8 cellular contexts compared by ENCODE assay signal in the genomic region with DNA sequence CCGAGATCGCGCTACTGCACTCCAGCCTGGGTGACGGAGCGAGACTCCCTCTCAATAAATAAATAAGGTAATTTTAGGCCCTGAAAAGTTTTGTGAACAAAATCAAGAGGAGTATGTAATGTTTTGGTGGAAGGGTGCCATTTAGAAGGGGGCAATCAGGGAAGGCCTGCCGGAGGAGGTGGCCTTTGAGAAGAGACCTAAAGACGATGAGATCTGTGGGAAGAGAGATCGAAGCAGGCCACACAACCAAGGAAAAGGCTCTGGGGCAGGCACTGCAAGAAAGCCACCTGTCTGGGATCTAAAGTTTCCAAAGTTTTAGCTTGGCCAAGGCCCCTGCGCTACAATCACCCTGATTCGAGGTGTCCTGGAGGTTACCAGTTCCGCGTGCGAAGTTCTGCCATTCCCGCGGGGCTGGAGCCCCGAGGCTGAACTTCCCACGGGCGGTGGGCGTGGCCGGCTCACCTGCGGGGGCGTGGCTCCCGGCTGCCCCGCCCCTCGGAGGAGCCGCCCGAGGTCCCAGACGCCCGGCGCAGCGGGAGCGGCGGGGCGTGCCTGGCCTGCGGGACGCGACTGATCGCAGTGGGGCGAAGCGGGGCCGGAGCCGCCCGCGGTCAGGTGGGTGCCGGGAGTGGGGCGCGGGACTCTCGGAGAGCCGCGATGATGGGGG. TPM values are rescaled to one million over a fixed set of nuclear protein-coding genes. Genes with fewer than 3 reads are reported as not detected.
DNase-seq lines count a peak whose midpoint lies in the region; TF ChIP-seq lines count a peak whose summit lies in the region.

Gene KLC3, plus strand, starts transcription at position 519 of the 667 bp plus-strand sequence. CDS start 4,792 bp downstream, outside the sequence.

- peaks cover 0 to 77% (median 26%) of the 10 kb centered on the region in 7 donors for H3K27me3 ChIP-seq in spleen (replicated peaks in 1 of 7)

- H3K9me3 ChIP-seq in spleen = no peaks in the 10 kb centered on the region

- intact Hi-C loops in spleen (cut with DNase I; ENCODE audit: low total_unique reads) = no loop called here

- no peak within 1 kb of the TSS for H3K27ac ChIP-seq in spleen

- in situ Hi-C loops in ACHN (cut with HindIII; ENCODE audit: low pct_ligation_motif_present, low pct_unique_long_range_greater_than_20kb, low sequenced_read_pairs) (no loop called here), KBM-7 (cut with MboI; ENCODE audit: low pct_unique_long_range_greater_than_20kb, low sequenced_read_pairs) (no loop called here), G401 (cut with HindIII; ENCODE audit: low sequenced_read_pairs) (no loop called here)

- peak within 1 kb of the TSS in 5 of 8 donors; percentile 17 to 63 (median 24) for H3K4me3 ChIP-seq in spleen

- H3K4me1 ChIP-seq in spleen = peaks cover 0 to 18% (median 10%) of the 10 kb centered on the region in 6 donors

- TF ChIP-seq CTCF in spleen (IDR thresholded peaks at IDR 0.05 in 8 of 11, conservative IDR thresholded peaks at IDR 0.05 in 3 of 11) = no peak

- no peak for TF ChIP-seq POLR2A in spleen (IDR thresholded peaks at IDR 0.05)

- DNase-seq in ACHN (peak; percentile 13), KBM-7 (peak; percentile 33), glomerular visceral epithelial cell (ENCODE audit: extremely low spot score) (peak; percentile 49), spleen (peak; percentile 68), SHP77 treated with DMSO at 0.1 percent for 48 hours (lab: John Stamatoyannopoulos, UW) (no peak), G401 (ENCODE audit: low spot score) (no peak)
- peak; percentile 68 for DNase-seq in activated CD8-positive, alpha-beta memory T cell treated with anti-CD3 and anti-CD28 coated beads for 24 hours
- DNase-seq in NK-92 treated with Interleukin-12 subunit alpha and Interleukin-12 subunit beta, amount 100 ng/mL, for 24 hours (lab: John Stamatoyannopoulos, UW) = no peak

- WGBS in spleen, 5 donors = 12 to 50% (median 15%) methylated on average over 11 to 50 of the region's 50 CpGs

- no peaks in the 10 kb centered on the region for H3K36me3 ChIP-seq in spleen

RNA-seq across cellular contexts. Expression of gene KLC3, which starts in this region (rescaled TPM):
- under 1 TPM in 1 of 7 donors, not detected in 6; 0.87 TPM for total RNA-seq in spleen
- polyA plus RNA-seq in spleen = under 1 TPM; 0.05 to 0.10 (median 0.07) TPM
- total RNA-seq in G401 (2014; rRNA removed; shearing (Covaris generic)) = 9.7 and 18.6 TPM in 2 replicates

Comparison
In these comparisons a context has a peak if more than half of its experiments do, and no peak if none do; other contexts are left out.
1. Peak in DNase-seq and H3K4me3 ChIP-seq in spleen; RNA of the gene not detected or under 1 TPM.
2. DNase-seq: peak in ACHN (single experiment), KBM-7 (single experiment), activated CD8-positive, alpha-beta memory T cell treated with anti-CD3 and anti-CD28 coated beads for 24 hours (single experiment) and glomerular visceral epithelial cell (single experiment); none in SHP77 treated with DMSO at 0.1 percent for 48 hours (single experiment), G401 (single experiment) and NK-92 treated with Interleukin-12 subunit alpha and Interleukin-12 subunit beta, amount 100 ng/mL, for 24 hours (single experiment).